11 cellular contexts compared by ENCODE assay signal in the genomic region with DNA sequence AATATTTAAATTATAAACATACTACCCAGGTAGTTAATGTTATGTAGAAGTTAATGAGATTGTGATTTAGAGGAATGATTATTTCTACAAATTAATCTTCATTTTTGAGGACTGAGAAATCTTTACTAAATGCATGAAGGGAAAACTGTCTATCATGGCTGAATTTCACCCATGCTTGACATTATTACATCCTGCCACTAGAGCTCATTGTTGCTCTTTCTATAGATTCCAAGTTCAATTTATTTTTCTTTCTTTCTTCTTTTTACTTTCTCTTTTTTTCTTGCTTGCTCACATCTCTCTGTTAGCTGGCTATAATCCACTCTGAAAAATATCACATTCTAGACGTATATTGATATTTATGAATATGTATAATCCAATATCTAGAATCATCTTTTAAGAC.
DNase-seq lines count a peak whose midpoint lies in the region; ATAC-seq and TF ChIP-seq lines count a peak whose summit lies in the region.
"Had no signal": no experiment of that assay in that cellular context is flagged by ENCODE, and none has a peak within 500 bp of the region (broad histone marks: within the 10 kb centered on the region; RNA-seq: fewer than 3 reads in every experiment).

No MANE protein-coding gene starts in this region.

- H4K20me1 ChIP-seq in smooth muscle cell (ENCODE audit: low read depth), result no peaks in the 10 kb centered on the region

- H3K79me2 ChIP-seq in smooth muscle cell (ENCODE audit: low read depth), result no peaks in the 10 kb centered on the region

- H3K27ac ChIP-seq in dorsolateral prefrontal cortex, result no peak overlapping the region
- no peak overlapping the region for H3K27ac ChIP-seq in smooth muscle cell (ENCODE audit: low read depth)
- no peak overlapping the region for H3K27ac ChIP-seq in tibial nerve
- H3K27ac ChIP-seq in foreskin keratinocyte, result no peak overlapping the region
- H3K27ac ChIP-seq: ovary, thoracic aorta had no signal

- peaks cover 0 to 6% (median 0%) of the 10 kb centered on the region in 45 donors for H3K27me3 ChIP-seq in dorsolateral prefrontal cortex
- no peaks in the 10 kb centered on the region for H3K27me3 ChIP-seq in smooth muscle cell (ENCODE audit: low read depth)
- no peaks in the 10 kb centered on the region for H3K27me3 ChIP-seq in tibial nerve
- no peaks in the 10 kb centered on the region for H3K27me3 ChIP-seq in foreskin keratinocyte
- H3K27me3 ChIP-seq: ovary had no signal

- H3K4me3 ChIP-seq in dorsolateral prefrontal cortex, result no peak overlapping the region
- H3K4me3 ChIP-seq in smooth muscle cell, result no peak overlapping the region
- H3K4me3 ChIP-seq in tibial nerve, result no peak overlapping the region
- H3K4me3 ChIP-seq: ovary, thoracic aorta had no signal

- TF ChIP-seq EP300 in tibial nerve (IDR thresholded peaks at IDR 0.05), result no peak

- H3K9ac ChIP-seq in smooth muscle cell (ENCODE audit: low read depth), result no peak overlapping the region

- H3K9me3 ChIP-seq in smooth muscle cell (replicated peaks; ENCODE audit: low read depth) (no peaks in the 10 kb centered on the region), tibial nerve (no peaks in the 10 kb centered on the region)
- H3K9me3 ChIP-seq: ovary, thoracic aorta had no signal

- no peak for TF ChIP-seq POLR2A in tibial nerve (IDR thresholded peaks at IDR 0.05)

- DNase-seq in NOMO-1 treated with DMSO at 0.1 percent for 48 hours (lab: John Stamatoyannopoulos, UW; ENCODE audit: unreplicated experiment), result peak; percentile 1
- no peak for DNase-seq in NOMO-1 treated with dmso at 0.1 percent for 144 hours (lab: John Stamatoyannopoulos, UW; ENCODE audit: unreplicated experiment)
- DNase-seq in NCI-H82 (lab: John Stamatoyannopoulos, UW), result peak; percentile 70
- DNase-seq in dorsolateral prefrontal cortex, result no peak
- DNase-seq in smooth muscle cell (lab: John Stamatoyannopoulos, UW; ENCODE audit: unreplicated experiment), result no peak
- DNase-seq in tibial nerve (ENCODE audit: low spot score in 2 of 2), result no peak
- no peak for DNase-seq in foreskin keratinocyte
- DNase-seq: amygdala, ovary had no signal

- H3K4me1 ChIP-seq in smooth muscle cell (ENCODE audit: low read depth), result no peaks in the 10 kb centered on the region
- no peaks in the 10 kb centered on the region for H3K4me1 ChIP-seq in tibial nerve
- H3K4me1 ChIP-seq in foreskin keratinocyte, result no peaks in the 10 kb centered on the region

- H3F3A ChIP-seq in smooth muscle cell (ENCODE audit: low read depth), result no peaks in the 10 kb centered on the region

- no peak overlapping the region for H2AFZ ChIP-seq in smooth muscle cell (ENCODE audit: low read depth)

- intact Hi-C loops in dorsolateral prefrontal cortex (cut with DNase I), result no loop called here

- no peak for ATAC-seq in HG02852 (IDR thresholded peaks at IDR 0.05; ENCODE audit: unreplicated experiment)
- ATAC-seq in foreskin keratinocyte, result no peak

- TF ChIP-seq CTCF in dorsolateral prefrontal cortex (IDR thresholded peaks at IDR 0.05 in 54 of 56, conservative IDR thresholded peaks at IDR 0.05 in 2 of 56; ENCODE audit: low read depth in 1 of 56, partially characterized antibody in 56 of 56) (peak in 41 of 56 donors; percentile 15 to 50 (median 31)), smooth muscle cell (IDR thresholded peaks at IDR 0.05; ENCODE audit: borderline replicate concordance, insufficient read depth, poor library complexity, severe bottlenecking) (peak; percentile 40), tibial nerve (IDR thresholded peaks at IDR 0.05) (no peak), foreskin keratinocyte (conservative IDR thresholded peaks at IDR 0.05) (no peak)

- 30% methylated on average over 1 of the region's 1 CpG for WGBS in smooth muscle cell (ENCODE audit: low lambda C conversion rate)
- 37 to 49% methylated on average over 1 of the region's 1 CpG for WGBS in tibial nerve, 2 donors

- no peak overlapping the region for H3K4me2 ChIP-seq in smooth muscle cell

- H3K36me3 ChIP-seq in smooth muscle cell (ENCODE audit: low read depth) (no peaks in the 10 kb centered on the region), tibial nerve (no peaks in the 10 kb centered on the region)
- H3K36me3 ChIP-seq: ovary, thoracic aorta had no signal

Comparison
In these comparisons a context has a peak if more than half of its experiments do, and no peak if none do; other contexts are left out.
1. DNase-seq: peak in NOMO-1 treated with DMSO at 0.1 percent for 48 hours (single experiment) and NCI-H82 (single experiment); none in NOMO-1 treated with dmso at 0.1 percent for 144 hours (single experiment), dorsolateral prefrontal cortex (0 of 10), smooth muscle cell (single experiment), tibial nerve (0 of 2) and foreskin keratinocyte (0 of 2).
2. CTCF ChIP-seq: peak in dorsolateral prefrontal cortex (41 of 56) and smooth muscle cell (single experiment); none in tibial nerve (0 of 5) and foreskin keratinocyte (single experiment).